1 cellular context compared by ENCODE assay signal in the genomic region with DNA sequence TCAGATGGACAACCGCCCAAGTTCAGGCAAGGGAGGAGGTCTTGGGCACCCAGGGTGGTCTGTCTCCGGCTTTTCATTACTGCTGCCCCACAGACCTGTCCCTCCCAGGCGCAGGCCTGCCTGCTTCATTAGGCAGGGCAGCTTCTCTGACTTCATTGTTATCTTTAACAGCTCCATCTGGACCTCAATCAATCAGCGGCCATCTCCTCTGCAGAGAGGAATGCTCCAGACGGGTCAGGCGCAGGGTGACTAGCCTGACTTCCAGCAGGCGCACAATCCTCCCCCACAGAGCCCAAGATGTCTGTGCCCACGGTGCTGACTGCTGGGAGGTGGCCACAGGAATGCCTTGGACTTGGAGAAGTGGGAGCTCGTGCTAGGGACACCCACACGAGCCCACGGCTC.
A peak's percentile ranks its signal among the peaks of the same experiment; 100 is the strongest.
TF ChIP-seq lines count a peak whose summit lies in the region.

No MANE protein-coding gene starts in this region.

TF ChIP-seq in HepG2, 621 proteins besides CTCF, POLR2A, EP300 and RAD21:
- TF ChIP-seq, protein P1, sequence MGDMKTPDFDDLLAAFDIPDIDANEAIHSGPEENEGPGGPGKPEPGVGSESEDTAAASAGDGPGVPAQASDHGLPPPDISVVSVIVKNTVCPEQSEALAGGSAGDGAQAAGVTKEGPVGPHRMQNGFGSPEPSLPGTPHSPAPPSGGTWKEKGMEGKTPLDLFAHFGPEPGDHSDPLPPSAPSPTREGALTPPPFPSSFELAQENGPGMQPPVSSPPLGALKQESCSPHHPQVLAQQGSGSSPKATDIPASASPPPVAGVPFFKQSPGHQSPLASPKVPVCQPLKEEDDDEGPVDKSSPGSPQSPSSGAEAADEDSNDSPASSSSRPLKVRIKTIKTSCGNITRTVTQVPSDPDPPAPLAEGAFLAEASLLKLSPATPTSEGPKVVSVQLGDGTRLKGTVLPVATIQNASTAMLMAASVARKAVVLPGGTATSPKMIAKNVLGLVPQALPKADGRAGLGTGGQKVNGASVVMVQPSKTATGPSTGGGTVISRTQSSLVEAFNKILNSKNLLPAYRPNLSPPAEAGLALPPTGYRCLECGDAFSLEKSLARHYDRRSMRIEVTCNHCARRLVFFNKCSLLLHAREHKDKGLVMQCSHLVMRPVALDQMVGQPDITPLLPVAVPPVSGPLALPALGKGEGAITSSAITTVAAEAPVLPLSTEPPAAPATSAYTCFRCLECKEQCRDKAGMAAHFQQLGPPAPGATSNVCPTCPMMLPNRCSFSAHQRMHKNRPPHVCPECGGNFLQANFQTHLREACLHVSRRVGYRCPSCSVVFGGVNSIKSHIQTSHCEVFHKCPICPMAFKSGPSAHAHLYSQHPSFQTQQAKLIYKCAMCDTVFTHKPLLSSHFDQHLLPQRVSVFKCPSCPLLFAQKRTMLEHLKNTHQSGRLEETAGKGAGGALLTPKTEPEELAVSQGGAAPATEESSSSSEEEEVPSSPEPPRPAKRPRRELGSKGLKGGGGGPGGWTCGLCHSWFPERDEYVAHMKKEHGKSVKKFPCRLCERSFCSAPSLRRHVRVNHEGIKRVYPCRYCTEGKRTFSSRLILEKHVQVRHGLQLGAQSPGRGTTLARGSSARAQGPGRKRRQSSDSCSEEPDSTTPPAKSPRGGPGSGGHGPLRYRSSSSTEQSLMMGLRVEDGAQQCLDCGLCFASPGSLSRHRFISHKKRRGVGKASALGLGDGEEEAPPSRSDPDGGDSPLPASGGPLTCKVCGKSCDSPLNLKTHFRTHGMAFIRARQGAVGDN (CRISPR knock-in tag; IDR thresholded peaks at IDR 0.05) = 0 out of 2 replicates have a peak, but pooled peaks have one; percentile 22
- TF ChIP-seq ZNF788 (CRISPR knock-in tag; IDR thresholded peaks at IDR 0.05; ENCODE audit: borderline replicate concordance) = no peak
